Comparison of ENCODE assay signal across 1 cellular context in genomic region chr2:132953771-132954170, GRCh38.
TF ChIP-seq lines count a peak whose summit lies in the region.

No MANE protein-coding gene starts in this region.

TF ChIP-seq in WTC11, 78 proteins besides CTCF, POLR2A, EP300 and RAD21 (continued from another document):
- no peak for TF ChIP-seq ARID4B (CRISPR knock-in tag; IDR thresholded peaks at IDR 0.05; ENCODE audit: borderline replicate concordance)
